ENCODE assay signal across 1 cellular context in the genomic region with DNA sequence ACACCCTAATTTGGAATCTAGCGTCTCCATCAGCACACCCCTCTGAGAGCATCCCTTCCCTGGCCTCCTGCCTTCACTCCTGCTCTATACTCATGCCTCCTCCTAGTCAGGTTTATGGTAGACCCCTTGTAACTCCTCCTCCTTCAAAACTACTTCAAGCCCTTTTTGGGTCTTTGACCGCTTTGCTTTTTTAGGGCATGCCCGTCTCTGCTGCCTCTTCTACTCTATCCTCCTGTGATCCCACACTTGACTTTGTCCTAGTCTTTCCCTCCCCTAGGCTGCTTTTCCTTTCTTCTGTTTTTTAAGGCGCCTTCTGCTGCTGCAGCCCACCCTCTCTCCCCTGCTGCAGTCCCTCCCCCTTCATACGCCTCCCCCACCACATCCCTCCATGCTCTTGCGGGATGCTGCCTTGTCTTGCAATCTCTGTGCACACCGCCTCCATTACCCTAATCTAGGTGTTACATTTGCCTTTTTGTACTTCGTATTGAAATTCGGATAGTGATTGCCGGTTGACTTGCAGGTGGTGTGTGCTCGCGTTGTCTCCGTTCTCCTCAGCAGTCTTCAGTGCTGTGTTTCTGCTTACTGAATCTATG.
TF ChIP-seq lines count a peak whose summit lies in the region.

No MANE protein-coding gene starts in this region.

TF ChIP-seq in GM23338, 12 proteins besides CTCF, POLR2A, EP300 and RAD21 (continued from another document):
- TF ChIP-seq, protein P1, sequence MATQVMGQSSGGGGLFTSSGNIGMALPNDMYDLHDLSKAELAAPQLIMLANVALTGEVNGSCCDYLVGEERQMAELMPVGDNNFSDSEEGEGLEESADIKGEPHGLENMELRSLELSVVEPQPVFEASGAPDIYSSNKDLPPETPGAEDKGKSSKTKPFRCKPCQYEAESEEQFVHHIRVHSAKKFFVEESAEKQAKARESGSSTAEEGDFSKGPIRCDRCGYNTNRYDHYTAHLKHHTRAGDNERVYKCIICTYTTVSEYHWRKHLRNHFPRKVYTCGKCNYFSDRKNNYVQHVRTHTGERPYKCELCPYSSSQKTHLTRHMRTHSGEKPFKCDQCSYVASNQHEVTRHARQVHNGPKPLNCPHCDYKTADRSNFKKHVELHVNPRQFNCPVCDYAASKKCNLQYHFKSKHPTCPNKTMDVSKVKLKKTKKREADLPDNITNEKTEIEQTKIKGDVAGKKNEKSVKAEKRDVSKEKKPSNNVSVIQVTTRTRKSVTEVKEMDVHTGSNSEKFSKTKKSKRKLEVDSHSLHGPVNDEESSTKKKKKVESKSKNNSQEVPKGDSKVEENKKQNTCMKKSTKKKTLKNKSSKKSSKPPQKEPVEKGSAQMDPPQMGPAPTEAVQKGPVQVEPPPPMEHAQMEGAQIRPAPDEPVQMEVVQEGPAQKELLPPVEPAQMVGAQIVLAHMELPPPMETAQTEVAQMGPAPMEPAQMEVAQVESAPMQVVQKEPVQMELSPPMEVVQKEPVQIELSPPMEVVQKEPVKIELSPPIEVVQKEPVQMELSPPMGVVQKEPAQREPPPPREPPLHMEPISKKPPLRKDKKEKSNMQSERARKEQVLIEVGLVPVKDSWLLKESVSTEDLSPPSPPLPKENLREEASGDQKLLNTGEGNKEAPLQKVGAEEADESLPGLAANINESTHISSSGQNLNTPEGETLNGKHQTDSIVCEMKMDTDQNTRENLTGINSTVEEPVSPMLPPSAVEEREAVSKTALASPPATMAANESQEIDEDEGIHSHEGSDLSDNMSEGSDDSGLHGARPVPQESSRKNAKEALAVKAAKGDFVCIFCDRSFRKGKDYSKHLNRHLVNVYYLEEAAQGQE (IDR thresholded peaks at IDR 0.05; ENCODE audit: unreplicated experiment): no peak
- no peak for TF ChIP-seq POLR2AphosphoS5 (IDR thresholded peaks at IDR 0.05; ENCODE audit: low read depth)
- no peak for TF ChIP-seq EZH2 (IDR thresholded peaks at IDR 0.05; ENCODE audit: low read depth, unreplicated experiment)
- TF ChIP-seq, protein P2, sequence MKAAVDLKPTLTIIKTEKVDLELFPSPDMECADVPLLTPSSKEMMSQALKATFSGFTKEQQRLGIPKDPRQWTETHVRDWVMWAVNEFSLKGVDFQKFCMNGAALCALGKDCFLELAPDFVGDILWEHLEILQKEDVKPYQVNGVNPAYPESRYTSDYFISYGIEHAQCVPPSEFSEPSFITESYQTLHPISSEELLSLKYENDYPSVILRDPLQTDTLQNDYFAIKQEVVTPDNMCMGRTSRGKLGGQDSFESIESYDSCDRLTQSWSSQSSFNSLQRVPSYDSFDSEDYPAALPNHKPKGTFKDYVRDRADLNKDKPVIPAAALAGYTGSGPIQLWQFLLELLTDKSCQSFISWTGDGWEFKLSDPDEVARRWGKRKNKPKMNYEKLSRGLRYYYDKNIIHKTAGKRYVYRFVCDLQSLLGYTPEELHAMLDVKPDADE (IDR thresholded peaks at IDR 0.05): no peak
- TF ChIP-seq STAT1 (IDR thresholded peaks at IDR 0.05; ENCODE audit: unreplicated experiment): no peak
- no peak for TF ChIP-seq ZNF331 (CRISPR knock-in tag; IDR thresholded peaks at IDR 0.05; ENCODE audit: low read depth)
- no peak for TF ChIP-seq CREB1 (CRISPR knock-in tag; IDR thresholded peaks at IDR 0.05; ENCODE audit: low read depth)
